Comparison of ENCODE assay signal across 17 cellular contexts in genomic region chr2:23599691-23600090, GRCh38.
A peak's percentile ranks its signal among the peaks of the same experiment; 100 is the strongest.
DNase-seq lines count a peak whose midpoint lies in the region; ATAC-seq and TF ChIP-seq lines count a peak whose summit lies in the region.
"Had no signal": no experiment of that assay in that cellular context is flagged by ENCODE, and none has a peak within 500 bp of the region (broad histone marks: within the 10 kb centered on the region; RNA-seq: fewer than 3 reads in every experiment).

No MANE protein-coding gene starts in this region.

- peak overlapping the region in 2 of 5 experiments; percentile 7 to 14 for H3K4me3 Mint-ChIP-seq in brain
- no peak overlapping the region for H3K4me3 Mint-ChIP-seq in type B pancreatic cell
- H3K4me3 Mint-ChIP-seq: activated CD4-positive, alpha-beta memory T cell treated with anti-CD3 and anti-CD28 coated beads for 36 hours; activated naive CD8-positive, alpha-beta T cell treated with anti-CD3 and anti-CD28 coated beads, Interleukin-2, amount 10 ng/mL, durations not matched to agents 7 days and 5 days; GM23338; naive thymus-derived CD4-positive, alpha-beta T cell had no signal

- DNase-seq in NCI-H187 treated with DMSO at 0.1 percent for 48 hours (lab: John Stamatoyannopoulos, UW) = peak; percentile 23
- no peak for DNase-seq in NCI-H187 (lab: John Stamatoyannopoulos, UW)
- DNase-seq in NCI-H2107 (lab: John Stamatoyannopoulos, UW) = peak; percentile 56
- DNase-seq in type B pancreatic cell (ENCODE audit: extremely low spot score, unreplicated experiment) = no peak
- no peak for DNase-seq in activated naive CD4-positive, alpha-beta T cell treated with Interleukin-2 at 50 U/mL for 16 hours
- DNase-seq in CD1c-positive myeloid dendritic cell (ENCODE audit: extremely low spot score) = no peak
- DNase-seq: activated CD4-positive, alpha-beta memory T cell treated with anti-CD3 and anti-CD28 coated beads for 36 hours; activated naive CD8-positive, alpha-beta T cell treated with anti-CD3 and anti-CD28 coated beads, Interleukin-2, amount 10 ng/mL, durations not matched to agents 7 days and 5 days; activated T-cell treated with anti-CD3 and anti-CD28 coated beads, Interleukin-2, amount 50 U/mL, for 48 hours; brain microvascular endothelial cell; cortex of kidney; mesenchymal stem cell; naive thymus-derived CD4-positive, alpha-beta T cell; small intestine had no signal

- peak overlapping the region; percentile 33 to 87 (median 66) for H3K27ac Mint-ChIP-seq in brain
- H3K27ac Mint-ChIP-seq in type B pancreatic cell = peak overlapping the region; percentile 62
- H3K27ac Mint-ChIP-seq: activated CD4-positive, alpha-beta memory T cell treated with anti-CD3 and anti-CD28 coated beads for 36 hours; activated naive CD8-positive, alpha-beta T cell treated with anti-CD3 and anti-CD28 coated beads, Interleukin-2, amount 10 ng/mL, durations not matched to agents 7 days and 5 days; GM23338; naive thymus-derived CD4-positive, alpha-beta T cell had no signal

- peaks cover 60% of the 10 kb centered on the region for H3K4me1 Mint-ChIP-seq in brain
- peaks cover 32% of the 10 kb centered on the region for H3K4me1 Mint-ChIP-seq in type B pancreatic cell (ENCODE audit: unreplicated experiment)
- H3K4me1 Mint-ChIP-seq: activated naive CD8-positive, alpha-beta T cell treated with anti-CD3 and anti-CD28 coated beads, Interleukin-2, amount 10 ng/mL, durations not matched to agents 7 days and 5 days; naive thymus-derived CD4-positive, alpha-beta T cell had no signal

- H3K27me3 Mint-ChIP-seq in brain (no peaks in the 10 kb centered on the region), type B pancreatic cell (no peaks in the 10 kb centered on the region)
- H3K27me3 Mint-ChIP-seq: activated CD4-positive, alpha-beta memory T cell treated with anti-CD3 and anti-CD28 coated beads for 36 hours had no signal

- H3K9me3 Mint-ChIP-seq in brain (no peaks in the 10 kb centered on the region), type B pancreatic cell (no peaks in the 10 kb centered on the region)
- H3K9me3 Mint-ChIP-seq: activated CD4-positive, alpha-beta memory T cell treated with anti-CD3 and anti-CD28 coated beads for 36 hours; activated naive CD8-positive, alpha-beta T cell treated with anti-CD3 and anti-CD28 coated beads, Interleukin-2, amount 10 ng/mL, durations not matched to agents 7 days and 5 days; GM23338 had no signal

- ATAC-seq in HG03159 (IDR thresholded peaks at IDR 0.05; ENCODE audit: unreplicated experiment) = no peak
- ATAC-seq: GM23338; naive thymus-derived CD4-positive, alpha-beta T cell had no signal

- TF ChIP-seq CTCF in brain (conservative IDR thresholded peaks at IDR 0.05) (no peak), type B pancreatic cell (conservative IDR thresholded peaks at IDR 0.05) (no peak)

- H3K36me3 Mint-ChIP-seq in brain = no peaks in the 10 kb centered on the region
- H3K36me3 Mint-ChIP-seq in type B pancreatic cell = no peaks in the 10 kb centered on the region
- H3K36me3 Mint-ChIP-seq: activated CD4-positive, alpha-beta memory T cell treated with anti-CD3 and anti-CD28 coated beads for 36 hours; activated naive CD8-positive, alpha-beta T cell treated with anti-CD3 and anti-CD28 coated beads, Interleukin-2, amount 10 ng/mL, durations not matched to agents 7 days and 5 days had no signal

Comparison
In these comparisons a context has a peak if more than half of its experiments do, and no peak if none do; other contexts are left out.
1. DNase-seq: peak in NCI-H187 treated with DMSO at 0.1 percent for 48 hours (single experiment) and NCI-H2107 (single experiment); none in NCI-H187 (0 of 2), type B pancreatic cell (single experiment), activated naive CD4-positive, alpha-beta T cell treated with Interleukin-2 at 50 U/mL for 16 hours (single experiment) and CD1c-positive myeloid dendritic cell (single experiment).